In the genomic region with DNA sequence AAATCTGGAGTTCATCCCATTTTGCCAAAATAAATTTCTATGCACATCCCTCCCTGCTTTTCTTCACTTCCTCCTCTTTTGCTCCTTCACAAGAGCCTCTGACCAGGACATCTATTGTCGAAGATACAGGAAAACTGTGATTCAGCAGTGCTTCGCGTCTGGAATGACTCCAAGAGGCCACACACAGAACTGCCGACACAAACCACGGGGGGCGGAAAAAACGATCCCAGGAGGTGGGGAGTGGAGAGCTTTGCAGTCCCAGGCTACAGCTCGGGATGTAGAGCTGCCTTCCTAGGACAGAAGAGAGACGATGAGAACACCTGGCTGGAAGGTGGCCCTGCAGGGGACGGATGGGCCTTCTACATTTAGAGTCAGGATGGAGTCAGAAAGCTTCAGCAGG, we compare ENCODE assay signal across 11 cellular contexts.
DNase-seq lines count a peak whose midpoint lies in the region; ATAC-seq and TF ChIP-seq lines count a peak whose summit lies in the region.
"Had no signal": no experiment of that assay in that cellular context is flagged by ENCODE, and none has a peak within 500 bp of the region (broad histone marks: within the 10 kb centered on the region; RNA-seq: fewer than 3 reads in every experiment).

No MANE protein-coding gene starts in this region.

- DNase-seq in CD1c-positive myeloid dendritic cell (ENCODE audit: extremely low spot score) (peak; percentile 43), HT1080 (ENCODE audit: low read depth) (peak; percentile 37), astrocyte of the hippocampus (ENCODE audit: low read depth, low spot score) (peak; percentile 80), natural killer cell (no peak), NK-92 (lab: John Stamatoyannopoulos, UW; ENCODE audit: unreplicated experiment) (no peak), heart left ventricle (no peak), suprapubic skin (ENCODE audit: low spot score in 2 of 2) (no peak), NCI-H1436 treated with DMSO at 0.1 percent for 48 hours (lab: John Stamatoyannopoulos, UW) (no peak)
- DNase-seq: KBM-7, psoas muscle had no signal

- H3K27ac Mint-ChIP-seq in natural killer cell = peak overlapping the region; percentile 96 to 99

- WGBS in heart left ventricle, 4 donors = 42 to 54% (median 48%) methylated on average over 10 of the region's 10 CpGs
- WGBS in suprapubic skin = 78% methylated on average over 10 of the region's 10 CpGs

- peak overlapping the region in 1 of 12 donors; percentile 91 for H3K27ac ChIP-seq in heart left ventricle
- no peak overlapping the region for H3K27ac ChIP-seq in suprapubic skin
- H3K27ac ChIP-seq: psoas muscle had no signal

- H3K4me1 Mint-ChIP-seq in natural killer cell = peaks cover 91 to 92% of the 10 kb centered on the region in 2 donors

- no peaks in the 10 kb centered on the region for H3K36me3 Mint-ChIP-seq in natural killer cell

- H3K9me3 ChIP-seq in heart left ventricle (no peaks in the 10 kb centered on the region), suprapubic skin (no peaks in the 10 kb centered on the region)
- H3K9me3 ChIP-seq: psoas muscle had no signal

- H3K36me3 ChIP-seq in heart left ventricle (no peaks in the 10 kb centered on the region), suprapubic skin (no peaks in the 10 kb centered on the region)

- peak overlapping the region; percentile 74 for H3K4me3 Mint-ChIP-seq in natural killer cell

- H3K4me1 ChIP-seq in heart left ventricle (peaks cover 0 to 85% (median 21%) of the 10 kb centered on the region in 12 donors), suprapubic skin (peaks cover 59% of the 10 kb centered on the region)

- no peaks in the 10 kb centered on the region for H3K27me3 ChIP-seq in heart left ventricle
- H3K27me3 ChIP-seq in suprapubic skin = no peaks in the 10 kb centered on the region

- ATAC-seq in natural killer cell (no peak), heart left ventricle (no peak)
- ATAC-seq: psoas muscle, Right ventricle myocardium inferior had no signal

- H3K4me3 ChIP-seq in heart left ventricle (no peak overlapping the region), suprapubic skin (no peak overlapping the region)
- H3K4me3 ChIP-seq: psoas muscle had no signal

- no peaks in the 10 kb centered on the region for H3K9me3 Mint-ChIP-seq in natural killer cell

- intact Hi-C loops in natural killer cell (cut with micrococcal nuclease) (loop anchor here (2.0 to 5.0 kb wide), 2 partner anchors 99 to 143 kb away; no protein-coding TSS in a partner anchor), heart left ventricle (cut with DNase I) (no loop called here)

- TF ChIP-seq EP300 in suprapubic skin (IDR thresholded peaks at IDR 0.05) = no peak

- TF ChIP-seq CTCF in natural killer cell (IDR thresholded peaks at IDR 0.05) (no peak), heart left ventricle (IDR thresholded peaks at IDR 0.05) (no peak), suprapubic skin (IDR thresholded peaks at IDR 0.05) (no peak)

- no peaks in the 10 kb centered on the region for H3K27me3 Mint-ChIP-seq in natural killer cell (ENCODE audit: low read depth in 2 of 2)

- TF ChIP-seq POLR2A in heart left ventricle (IDR thresholded peaks at IDR 0.05) (no peak), suprapubic skin (IDR thresholded peaks at IDR 0.05) (no peak)

Comparison
In these comparisons a context has a peak if more than half of its experiments do, and no peak if none do; other contexts are left out.
1. DNase-seq: peak in CD1c-positive myeloid dendritic cell (single experiment), HT1080 (single experiment) and astrocyte of the hippocampus (single experiment); none in natural killer cell (single experiment), NK-92 (single experiment), heart left ventricle (0 of 5), suprapubic skin (0 of 2) and NCI-H1436 treated with DMSO at 0.1 percent for 48 hours (single experiment).